Comparison of ENCODE assay signal across 21 cellular contexts in genomic region chr7:1949681-1950055, GRCh38.
"Had no signal": no experiment of that assay in that cellular context is flagged by ENCODE, and none has a peak within 500 bp of the region (broad histone marks: within the 10 kb centered on the region; RNA-seq: fewer than 3 reads in every experiment).

No MANE protein-coding gene starts in this region.

- H3K27me3 Mint-ChIP-seq: activated naive CD4-positive, alpha-beta T cell treated with anti-CD3 and anti-CD28 coated beads, Interleukin-2, amount 10 ng/mL, durations not matched to agents 7 days and 5 days; activated naive CD8-positive, alpha-beta T cell treated with anti-CD3 and anti-CD28 coated beads, Interleukin-2, amount 50 U/mL, for 24 hours; naive thymus-derived CD8-positive, alpha-beta T cell; T-cell had no signal

- DNase-seq: activated CD4-positive, alpha-beta T cell treated with anti-CD3 and anti-CD28 coated beads, Interleukin-2, amount 50 U/mL, for 1 hour; activated CD4-positive, CD25-positive, alpha-beta regulatory T cell treated with anti-CD3 and anti-CD28 coated beads, Interleukin-2, amount 50 U/mL, for 72 hours; activated CD8-positive, alpha-beta memory T cell treated with anti-CD3 and anti-CD28 coated beads for 24 hours; activated CD8-positive, alpha-beta memory T cell treated with anti-CD3 and anti-CD28 coated beads, Interleukin-2, amount 50 U/mL, for 48 hours; activated effector memory CD4-positive, alpha-beta T cell treated with Interleukin-2 at 50 U/mL for 16 hours; activated naive CD4-positive, alpha-beta T cell treated with anti-CD3 and anti-CD28 coated beads, Interleukin-2, amount 10 ng/mL, durations not matched to agents 7 days and 5 days; activated naive CD8-positive, alpha-beta T cell treated with anti-CD3 and anti-CD28 coated beads, Interleukin-2, amount 50 U/mL, for 24 hours; activated T-cell treated with anti-CD3 and anti-CD28 coated beads, Interleukin-2, amount 50 U/mL, for 48 hours; anterior cingulate cortex; brain microvascular endothelial cell; cortex of kidney; effector CD4-positive, alpha-beta T cell; mesendoderm; naive thymus-derived CD8-positive, alpha-beta T cell; stimulated activated naive CD8-positive, alpha-beta T cell treated with anti-CD3 and anti-CD28 coated beads, Interleukin-15, Interleukin-2, amounts not matched to agents 100 U/mL and 50 U/mL, for 24 hours; substantia nigra; T-cell; T1000; tibial artery had no signal

- H3K4me1 ChIP-seq: parathyroid adenoma, tibial artery had no signal

- H3K4me3 ChIP-seq: gastroesophageal sphincter, tibial artery had no signal

- H3K27ac Mint-ChIP-seq: activated naive CD4-positive, alpha-beta T cell treated with anti-CD3 and anti-CD28 coated beads, Interleukin-2, amount 10 ng/mL, durations not matched to agents 7 days and 5 days; activated naive CD8-positive, alpha-beta T cell treated with anti-CD3 and anti-CD28 coated beads, Interleukin-2, amount 50 U/mL, for 24 hours; T-cell had no signal

- H3K27ac ChIP-seq: brain microvascular endothelial cell, gastroesophageal sphincter, parathyroid adenoma, tibial artery had no signal

- H3K9ac ChIP-seq: parathyroid adenoma had no signal

- H3K9me3 Mint-ChIP-seq: activated naive CD4-positive, alpha-beta T cell treated with anti-CD3 and anti-CD28 coated beads, Interleukin-2, amount 10 ng/mL, durations not matched to agents 7 days and 5 days; activated naive CD8-positive, alpha-beta T cell treated with anti-CD3 and anti-CD28 coated beads, Interleukin-2, amount 50 U/mL, for 24 hours; naive thymus-derived CD8-positive, alpha-beta T cell; T-cell had no signal

- H3K9me3 ChIP-seq: gastroesophageal sphincter, tibial artery had no signal

- H3K36me3 ChIP-seq: brain microvascular endothelial cell, gastroesophageal sphincter, tibial artery had no signal

- H3K4me3 Mint-ChIP-seq: activated naive CD4-positive, alpha-beta T cell treated with anti-CD3 and anti-CD28 coated beads, Interleukin-2, amount 10 ng/mL, durations not matched to agents 7 days and 5 days; activated naive CD8-positive, alpha-beta T cell treated with anti-CD3 and anti-CD28 coated beads, Interleukin-2, amount 50 U/mL, for 24 hours; naive thymus-derived CD8-positive, alpha-beta T cell had no signal

- H3K27me3 ChIP-seq: brain microvascular endothelial cell, gastroesophageal sphincter, tibial artery had no signal

- H3K36me3 Mint-ChIP-seq: T-cell had no signal
